ENCODE assay signal across 14 cellular contexts in the genomic region with DNA sequence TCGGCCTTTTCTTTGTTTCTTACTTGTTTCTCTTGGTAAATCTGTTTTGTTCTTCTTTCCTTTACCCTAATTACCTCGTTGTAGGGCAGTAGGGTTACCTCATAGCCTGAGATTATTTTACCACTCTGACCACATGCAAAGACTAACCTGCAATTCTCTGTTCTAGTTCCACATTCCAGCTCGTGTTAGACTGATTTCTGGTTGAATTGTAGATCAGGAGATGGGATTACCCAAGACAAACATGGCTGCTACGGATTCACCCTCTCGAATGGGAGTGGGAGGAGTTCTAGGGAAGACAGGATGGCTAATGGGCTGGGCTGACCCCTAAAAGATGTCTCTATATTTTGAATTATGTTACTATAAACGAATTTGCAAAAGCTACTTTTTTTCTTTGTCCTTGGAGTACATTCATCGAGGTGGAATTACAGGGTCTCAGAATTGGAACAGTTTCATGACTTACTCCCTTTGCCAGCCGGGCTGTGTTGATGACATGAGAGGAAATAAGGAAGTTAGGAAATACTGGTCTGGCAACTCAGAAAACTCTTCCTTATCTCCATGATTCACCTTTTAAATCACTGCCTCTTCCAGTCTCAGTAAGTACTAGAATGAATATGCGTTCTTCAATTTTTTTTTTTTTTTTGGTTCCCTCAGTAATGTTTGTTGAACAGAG. TPM values are rescaled to one million over a fixed set of nuclear protein-coding genes. Genes with fewer than 3 reads are reported as not detected.
DNase-seq lines count a peak whose midpoint lies in the region; ATAC-seq and TF ChIP-seq lines count a peak whose summit lies in the region.
"Had no signal": no experiment of that assay in that cellular context is flagged by ENCODE, and none has a peak within 500 bp of the region (broad histone marks: within the 10 kb centered on the region; RNA-seq: fewer than 3 reads in every experiment).

No MANE protein-coding gene starts in this region.

- no peaks in the 10 kb centered on the region for H3K4me1 ChIP-seq in lower lobe of right lung
- H3K4me1 ChIP-seq: gastrocnemius medialis had no signal

- H3K4me3 ChIP-seq in lower lobe of right lung, result no peak overlapping the region
- H3K4me3 ChIP-seq: gastrocnemius medialis, thoracic aorta had no signal

- intact Hi-C loops in lower lobe of right lung (cut with DNase I), result no loop called here

- peak; percentile 75 for ATAC-seq in GM18502 (IDR thresholded peaks at IDR 0.05; ENCODE audit: poor library complexity, unreplicated experiment)
- peak; percentile 60 for ATAC-seq in HG02763 (IDR thresholded peaks at IDR 0.05; ENCODE audit: unreplicated experiment)
- ATAC-seq in lower lobe of right lung, result peak; percentile 30 to 60
- no peak for ATAC-seq in SK-N-SH treated with all-trans-retinoic acid at 6 μM for 48 hours
- ATAC-seq: gastrocnemius medialis had no signal

- H3K27me3 ChIP-seq in lower lobe of right lung (ENCODE audit: low read depth), result no peaks in the 10 kb centered on the region
- H3K27me3 ChIP-seq: gastrocnemius medialis had no signal

- no peaks in the 10 kb centered on the region for H3K9me3 ChIP-seq in lower lobe of right lung
- H3K9me3 ChIP-seq: gastrocnemius medialis, thoracic aorta had no signal

- TF ChIP-seq CTCF in RWPE1 (conservative IDR thresholded peaks at IDR 0.05; ENCODE audit: low read depth), result no peak
- TF ChIP-seq CTCF in lower lobe of right lung (IDR thresholded peaks at IDR 0.05), result no peak

- POLR2A ChIA-PET in RWPE1 (lab: Yijun Ruan, JAX; ENCODE audit: low non-redundant PET), result no interaction called here

- no peaks in the 10 kb centered on the region for H3K36me3 ChIP-seq in lower lobe of right lung
- H3K36me3 ChIP-seq: gastrocnemius medialis, thoracic aorta had no signal

- CTCF ChIA-PET in RWPE1 (lab: Yijun Ruan, JAX), result no interaction called here

- peak; percentile 66 for DNase-seq in RWPE1 (ENCODE audit: low spot score)
- DNase-seq in lower lobe of right lung, result no peak
- no peak for DNase-seq in H4 (ENCODE audit: low spot score)
- no peak for DNase-seq in activated effector memory CD4-positive, alpha-beta T cell treated with Interleukin-2 at 50 U/mL for 16 hours
- no peak for DNase-seq in activated CD4-positive, alpha-beta T cell treated with anti-CD3 and anti-CD28 coated beads, Interleukin-2, amount 50 U/mL, for 48 hours
- DNase-seq: activated CD4-positive, CD25-positive, alpha-beta regulatory T cell; COR-L47; gastrocnemius medialis; NCI-H446 treated with DMSO at 0.1 percent for 48 hours; stimulated activated CD4-positive, alpha-beta T cell treated with anti-CD3 and anti-CD28 coated beads, Interleukin-1b, Interleukin-23, amount 100 ng/mL, for 48 hours had no signal

- H3K27ac ChIP-seq in RWPE1 (no peak overlapping the region), lower lobe of right lung (no peak overlapping the region)
- H3K27ac ChIP-seq: gastrocnemius medialis, thoracic aorta had no signal

TF ChIP-seq in SK-N-SH treated with all-trans-retinoic acid at 6 μM for 48 hours, 23 proteins besides CTCF, POLR2A, EP300 and RAD21:
- TF ChIP-seq ZNF565 (CRISPR knock-in tag; conservative IDR thresholded peaks at IDR 0.05; ENCODE audit: low read depth), result no peak
- TF ChIP-seq, protein P1, sequence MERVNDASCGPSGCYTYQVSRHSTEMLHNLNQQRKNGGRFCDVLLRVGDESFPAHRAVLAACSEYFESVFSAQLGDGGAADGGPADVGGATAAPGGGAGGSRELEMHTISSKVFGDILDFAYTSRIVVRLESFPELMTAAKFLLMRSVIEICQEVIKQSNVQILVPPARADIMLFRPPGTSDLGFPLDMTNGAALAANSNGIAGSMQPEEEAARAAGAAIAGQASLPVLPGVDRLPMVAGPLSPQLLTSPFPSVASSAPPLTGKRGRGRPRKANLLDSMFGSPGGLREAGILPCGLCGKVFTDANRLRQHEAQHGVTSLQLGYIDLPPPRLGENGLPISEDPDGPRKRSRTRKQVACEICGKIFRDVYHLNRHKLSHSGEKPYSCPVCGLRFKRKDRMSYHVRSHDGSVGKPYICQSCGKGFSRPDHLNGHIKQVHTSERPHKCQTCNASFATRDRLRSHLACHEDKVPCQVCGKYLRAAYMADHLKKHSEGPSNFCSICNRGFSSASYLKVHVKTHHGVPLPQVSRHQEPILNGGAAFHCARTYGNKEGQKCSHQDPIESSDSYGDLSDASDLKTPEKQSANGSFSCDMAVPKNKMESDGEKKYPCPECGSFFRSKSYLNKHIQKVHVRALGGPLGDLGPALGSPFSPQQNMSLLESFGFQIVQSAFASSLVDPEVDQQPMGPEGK (CRISPR knock-in tag; IDR thresholded peaks at IDR 0.05; ENCODE audit: borderline replicate concordance), result no peak
- TF ChIP-seq, protein P2, sequence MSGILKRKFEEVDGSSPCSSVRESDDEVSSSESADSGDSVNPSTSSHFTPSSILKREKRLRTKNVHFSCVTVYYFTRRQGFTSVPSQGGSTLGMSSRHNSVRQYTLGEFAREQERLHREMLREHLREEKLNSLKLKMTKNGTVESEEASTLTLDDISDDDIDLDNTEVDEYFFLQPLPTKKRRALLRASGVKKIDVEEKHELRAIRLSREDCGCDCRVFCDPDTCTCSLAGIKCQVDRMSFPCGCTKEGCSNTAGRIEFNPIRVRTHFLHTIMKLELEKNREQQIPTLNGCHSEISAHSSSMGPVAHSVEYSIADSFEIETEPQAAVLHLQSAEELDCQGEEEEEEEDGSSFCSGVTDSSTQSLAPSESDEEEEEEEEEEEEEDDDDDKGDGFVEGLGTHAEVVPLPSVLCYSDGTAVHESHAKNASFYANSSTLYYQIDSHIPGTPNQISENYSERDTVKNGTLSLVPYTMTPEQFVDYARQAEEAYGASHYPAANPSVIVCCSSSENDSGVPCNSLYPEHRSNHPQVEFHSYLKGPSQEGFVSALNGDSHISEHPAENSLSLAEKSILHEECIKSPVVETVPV (CRISPR knock-in tag; IDR thresholded peaks at IDR 0.05), result no peak
- no peak for TF ChIP-seq TCF4 (CRISPR knock-in tag; IDR thresholded peaks at IDR 0.05; ENCODE audit: borderline replicate concordance)

RNA-seq across cellular contexts. Expression of a gene that starts 36.7 kb away (rescaled TPM):
- total RNA-seq in lower lobe of right lung, result 39.6 TPM
- total RNA-seq in H4 (2014; rRNA removed; shearing (Covaris generic)), result 10.0 and 17.9 TPM in 2 replicates
